In genomic region chr15:33810083-33810595, GRCh38 we compare ENCODE assay signal across 35 cellular contexts.
"Had no signal": no experiment of that assay in that cellular context is flagged by ENCODE, and none has a peak within 500 bp of the region (broad histone marks: within the 10 kb centered on the region; RNA-seq: fewer than 3 reads in every experiment).

No MANE protein-coding gene starts in this region.

- DNase-seq: activated CD4-positive, alpha-beta T cell treated with anti-CD3 and anti-CD28 coated beads for 1 hour; activated CD4-positive, alpha-beta T cell treated with anti-CD3 and anti-CD28 coated beads, Interleukin-2, amount 10 ng/mL, durations not matched to agents 7 days and 5 days; activated CD8-positive, alpha-beta T cell treated with anti-CD3 and anti-CD28 coated beads for 36 hours; activated gamma-delta T cell treated with Interleukin-2 at 50 U/mL for 16 hours; activated naive CD8-positive, alpha-beta T cell treated with anti-CD3 and anti-CD28 coated beads, Interleukin-2, amount 50 U/mL, for 24 hours; activated T-cell treated with anti-CD3 and anti-CD28 coated beads, Interleukin-2, amount 50 U/mL, for 4 hours; amygdala; effector CD4-positive, alpha-beta T cell; esophagus squamous epithelium; head of caudate nucleus; hypothalamus; left ventricle myocardium superior; mammary epithelial cell; naive B cell; nephron progenitor cell; ovary; retina; sigmoid colon; small intestine; stimulated activated CD4-positive, alpha-beta T cell treated with anti-CD3 and anti-CD28 coated beads, Interleukin-4, amount 100 ng/mL, for 24 hours; T-helper 9 cell; uterus; WERI-Rb-1 had no signal

- H3K4me3 Mint-ChIP-seq: activated CD4-positive, alpha-beta T cell treated with anti-CD3 and anti-CD28 coated beads, Interleukin-2, amount 10 ng/mL, durations not matched to agents 7 days and 5 days; activated CD8-positive, alpha-beta T cell treated with anti-CD3 and anti-CD28 coated beads for 36 hours; activated naive CD4-positive, alpha-beta T cell treated with anti-CD3 and anti-CD28 coated beads, Interleukin-2, amount 50 U/mL, for 24 hours; activated naive CD8-positive, alpha-beta T cell treated with anti-CD3 and anti-CD28 coated beads, Interleukin-2, amount 50 U/mL, for 24 hours; activated T-cell treated with anti-CD3 and anti-CD28 coated beads, Interleukin-2, amount 50 U/mL, for 4 hours; activated T-helper 17 cell treated with anti-CD3 and anti-CD28 coated beads, Interleukin-2, amount 50 U/mL, for 72 hours; central memory CD8-positive, alpha-beta T cell; mesothelial cell of epicardium; nephron progenitor cell; stimulated activated effector memory CD8-positive, alpha-beta T cell treated with anti-CD3 and anti-CD28 coated beads, Interleukin-12 subunit alpha, Interleukin-12 subunit beta, amount 100 ng/mL, for 72 hours; stimulated activated naive CD8-positive, alpha-beta T cell treated with anti-CD3 and anti-CD28 coated beads, Interleukin-15, Interleukin-2, amounts not matched to agents 100 ng/mL and 50 ng/mL, for 24 hours; T-helper 1 cell treated with Interleukin-12 subunit alpha and Interleukin-12 subunit beta and Interleukin-4 antibody, amounts not matched to agents 30 μg/mL and 1 μg/mL, for 36 hours had no signal

- ATAC-seq: activated CD8-positive, alpha-beta T cell treated with anti-CD3 and anti-CD28 coated beads for 36 hours; activated naive CD8-positive, alpha-beta T cell treated with anti-CD3 and anti-CD28 coated beads, Interleukin-2, amount 50 U/mL, for 24 hours; activated T-cell treated with anti-CD3 and anti-CD28 coated beads, Interleukin-2, amount 50 U/mL, for 4 hours; activated T-helper 17 cell treated with anti-CD3 and anti-CD28 coated beads, Interleukin-2, amount 50 U/mL, for 72 hours; gastroesophageal sphincter; left ventricle myocardium superior; stimulated activated effector memory CD8-positive, alpha-beta T cell treated with anti-CD3 and anti-CD28 coated beads, Interleukin-12 subunit alpha, Interleukin-12 subunit beta, amount 100 ng/mL, for 72 hours had no signal

- H3K27ac ChIP-seq: breast epithelium, epithelial cell of prostate, esophagus squamous epithelium, gastroesophageal sphincter, ovary, sigmoid colon, thoracic aorta, uterus, WERI-Rb-1 had no signal

- H3K36me3 ChIP-seq: breast epithelium, esophagus squamous epithelium, ovary, uterus, WERI-Rb-1 had no signal

- H3K4me1 Mint-ChIP-seq: activated CD4-positive, alpha-beta T cell treated with anti-CD3 and anti-CD28 coated beads, Interleukin-2, amount 10 ng/mL, durations not matched to agents 7 days and 5 days; activated naive CD4-positive, alpha-beta T cell treated with anti-CD3 and anti-CD28 coated beads, Interleukin-2, amount 50 U/mL, for 24 hours; activated naive CD8-positive, alpha-beta T cell treated with anti-CD3 and anti-CD28 coated beads, Interleukin-2, amount 50 U/mL, for 24 hours; activated T-helper 17 cell treated with anti-CD3 and anti-CD28 coated beads, Interleukin-2, amount 50 U/mL, for 72 hours; central memory CD8-positive, alpha-beta T cell; mesothelial cell of epicardium; naive B cell; nephron progenitor cell; stimulated activated effector memory CD8-positive, alpha-beta T cell treated with anti-CD3 and anti-CD28 coated beads, Interleukin-12 subunit alpha, Interleukin-12 subunit beta, amount 100 ng/mL, for 72 hours had no signal

- H3K27me3 Mint-ChIP-seq: progenitor cell of endocrine pancreas had no signal

- H3K9me3 ChIP-seq: breast epithelium, esophagus squamous epithelium, gastroesophageal sphincter, ovary, sigmoid colon, thoracic aorta, uterus had no signal

- H3K9me3 Mint-ChIP-seq: activated CD4-positive, alpha-beta T cell treated with anti-CD3 and anti-CD28 coated beads, Interleukin-2, amount 10 ng/mL, durations not matched to agents 7 days and 5 days; activated CD8-positive, alpha-beta T cell treated with anti-CD3 and anti-CD28 coated beads for 36 hours; activated naive CD4-positive, alpha-beta T cell treated with anti-CD3 and anti-CD28 coated beads, Interleukin-2, amount 50 U/mL, for 24 hours; activated naive CD8-positive, alpha-beta T cell treated with anti-CD3 and anti-CD28 coated beads, Interleukin-2, amount 50 U/mL, for 24 hours; activated T-cell treated with anti-CD3 and anti-CD28 coated beads, Interleukin-2, amount 50 U/mL, for 4 hours; activated T-helper 17 cell treated with anti-CD3 and anti-CD28 coated beads, Interleukin-2, amount 50 U/mL, for 72 hours; central memory CD8-positive, alpha-beta T cell; mesothelial cell of epicardium; stimulated activated effector memory CD8-positive, alpha-beta T cell treated with anti-CD3 and anti-CD28 coated beads, Interleukin-12 subunit alpha, Interleukin-12 subunit beta, amount 100 ng/mL, for 72 hours; stimulated activated naive CD8-positive, alpha-beta T cell treated with anti-CD3 and anti-CD28 coated beads, Interleukin-15, Interleukin-2, amounts not matched to agents 100 ng/mL and 50 ng/mL, for 24 hours; T-helper 1 cell treated with Interleukin-12 subunit alpha and Interleukin-12 subunit beta and Interleukin-4 antibody, amounts not matched to agents 30 μg/mL and 1 μg/mL, for 36 hours had no signal

- H3K27me3 ChIP-seq: breast epithelium, gastroesophageal sphincter, ovary, sigmoid colon, uterus had no signal

- H3K4me1 ChIP-seq: esophagus squamous epithelium, gastroesophageal sphincter, sigmoid colon, uterus had no signal

- H3K4me3 ChIP-seq: breast epithelium, esophagus squamous epithelium, gastroesophageal sphincter, ovary, sigmoid colon, thoracic aorta, uterus had no signal

- H3K36me3 Mint-ChIP-seq: activated naive CD4-positive, alpha-beta T cell treated with anti-CD3 and anti-CD28 coated beads, Interleukin-2, amount 50 U/mL, for 24 hours; mesothelial cell of epicardium; naive B cell; stimulated activated effector memory CD8-positive, alpha-beta T cell treated with anti-CD3 and anti-CD28 coated beads, Interleukin-12 subunit alpha, Interleukin-12 subunit beta, amount 100 ng/mL, for 72 hours had no signal

- H3K27ac Mint-ChIP-seq: activated CD4-positive, alpha-beta T cell treated with anti-CD3 and anti-CD28 coated beads, Interleukin-2, amount 10 ng/mL, durations not matched to agents 7 days and 5 days; activated CD8-positive, alpha-beta T cell treated with anti-CD3 and anti-CD28 coated beads for 36 hours; activated naive CD4-positive, alpha-beta T cell treated with anti-CD3 and anti-CD28 coated beads, Interleukin-2, amount 50 U/mL, for 24 hours; activated naive CD8-positive, alpha-beta T cell treated with anti-CD3 and anti-CD28 coated beads, Interleukin-2, amount 50 U/mL, for 24 hours; activated T-helper 17 cell treated with anti-CD3 and anti-CD28 coated beads, Interleukin-2, amount 50 U/mL, for 72 hours; mesothelial cell of epicardium; naive B cell; nephron progenitor cell; progenitor cell of endocrine pancreas; stimulated activated effector memory CD8-positive, alpha-beta T cell treated with anti-CD3 and anti-CD28 coated beads, Interleukin-12 subunit alpha, Interleukin-12 subunit beta, amount 100 ng/mL, for 72 hours; stimulated activated naive CD8-positive, alpha-beta T cell treated with anti-CD3 and anti-CD28 coated beads, Interleukin-15, Interleukin-2, amounts not matched to agents 100 ng/mL and 50 ng/mL, for 24 hours; T-helper 1 cell treated with Interleukin-12 subunit alpha and Interleukin-12 subunit beta and Interleukin-4 antibody, amounts not matched to agents 30 μg/mL and 1 μg/mL, for 36 hours had no signal
